Comparison of ENCODE assay signal across 16 cellular contexts in the genomic region with DNA sequence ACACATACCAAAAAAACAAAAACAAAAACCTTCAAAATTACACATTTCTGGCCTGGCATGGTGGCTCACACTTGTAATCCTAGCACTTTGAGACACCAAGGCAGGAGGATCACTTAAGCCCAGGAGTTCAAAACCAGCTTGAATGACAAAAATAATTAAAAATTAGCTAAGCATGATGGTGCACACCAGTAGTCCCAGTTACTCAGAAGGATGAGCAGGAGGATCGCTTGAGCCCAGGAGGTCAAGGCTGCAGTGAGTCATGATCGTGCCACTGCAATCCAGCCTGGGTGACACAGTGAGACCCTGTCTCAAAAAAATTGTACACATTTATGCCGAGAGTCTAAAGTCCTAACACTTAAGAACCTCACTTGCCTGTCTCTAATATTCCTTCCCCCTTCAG.
"Had no signal": no experiment of that assay in that cellular context is flagged by ENCODE, and none has a peak within 500 bp of the region (broad histone marks: within the 10 kb centered on the region; RNA-seq: fewer than 3 reads in every experiment).

No MANE protein-coding gene starts in this region.

- H3K4me3 Mint-ChIP-seq: dendritic cell treated with granulocyte-macrophage colony-stimulating factor and Interleukin-4, amounts not matched to agents 40 ng/mL and 50 ng/mL, for 4 days; effector memory CD8-positive, alpha-beta T cell; memory B cell; natural killer cell treated with Interleukin-12 subunit alpha and Interleukin-12 subunit beta and Interleukin-15 and Interleukin-18, amount 100 ng/mL, for 72 hours; neural progenitor cell had no signal

- H3K36me3 Mint-ChIP-seq: memory B cell; natural killer cell treated with Interleukin-12 subunit alpha and Interleukin-12 subunit beta and Interleukin-15 and Interleukin-18, amount 100 ng/mL, for 72 hours had no signal

- ATAC-seq: effector memory CD8-positive, alpha-beta T cell; gastrocnemius medialis; left lung; natural killer cell treated with Interleukin-12 subunit alpha and Interleukin-12 subunit beta and Interleukin-15 and Interleukin-18, amount 100 ng/mL, for 72 hours; right cardiac atrium had no signal

- H3K9me3 Mint-ChIP-seq: dendritic cell treated with granulocyte-macrophage colony-stimulating factor and Interleukin-4, amounts not matched to agents 40 ng/mL and 50 ng/mL, for 4 days; effector memory CD8-positive, alpha-beta T cell; memory B cell; natural killer cell treated with Interleukin-12 subunit alpha and Interleukin-12 subunit beta and Interleukin-15 and Interleukin-18, amount 100 ng/mL, for 72 hours; neural progenitor cell had no signal

- H3K27me3 Mint-ChIP-seq: dendritic cell treated with granulocyte-macrophage colony-stimulating factor and Interleukin-4, amounts not matched to agents 40 ng/mL and 50 ng/mL, for 4 days; effector memory CD8-positive, alpha-beta T cell; memory B cell; natural killer cell treated with Interleukin-12 subunit alpha and Interleukin-12 subunit beta and Interleukin-15 and Interleukin-18, amount 100 ng/mL, for 72 hours had no signal

- DNase-seq: effector memory CD8-positive, alpha-beta T cell; gastrocnemius medialis; glutamatergic neuron; islet precursor cell; left lung; midbrain; nucleus accumbens; ovary; right cardiac atrium; stimulated activated CD4-positive, alpha-beta T cell treated with anti-CD3 and anti-CD28 coated beads, Interleukin-2, amount 100 ng/mL, for 48 hours; stimulated activated naive CD4-positive, alpha-beta T cell treated with Interleukin-2 at 50 U/mL for 16 hours; trophoblast cell had no signal

- H3K27ac Mint-ChIP-seq: dendritic cell treated with granulocyte-macrophage colony-stimulating factor and Interleukin-4, amounts not matched to agents 40 ng/mL and 50 ng/mL, for 4 days; effector memory CD8-positive, alpha-beta T cell; memory B cell; natural killer cell treated with Interleukin-12 subunit alpha and Interleukin-12 subunit beta and Interleukin-15 and Interleukin-18, amount 100 ng/mL, for 72 hours; neural progenitor cell had no signal
